In genomic region chrX:23919706-23920320, GRCh38 we compare ENCODE assay signal across 13 cellular contexts. TPM values are rescaled to one million over a fixed set of nuclear protein-coding genes. Genes with fewer than 3 reads are reported as not detected.
DNase-seq lines count a peak whose midpoint lies in the region; ATAC-seq, FAIRE-seq and TF ChIP-seq lines count a peak whose summit lies in the region.
"Had no signal": no experiment of that assay in that cellular context is flagged by ENCODE, and none has a peak within 500 bp of the region (broad histone marks: within the 10 kb centered on the region; RNA-seq: fewer than 3 reads in every experiment).

No MANE protein-coding gene starts in this region.

- no peaks in the 10 kb centered on the region for H3K79me1 ChIP-seq in H1 (ENCODE audit: low read depth, low read length)

- 0 out of 2 replicates have a peak overlapping the region, but pooled peaks have one; percentile 51 for H4K8ac ChIP-seq in H1 (ENCODE audit: extremely low read depth, insufficient read depth, low read length)

- TF ChIP-seq POLR2A in H1 (IDR thresholded peaks at IDR 0.05; ENCODE audit: control extremely low read depth in 1 of 2, low read depth in 2 of 2, low read length in 2 of 2) = no peak

- no peak overlapping the region for H2BK5ac ChIP-seq in H1 (ENCODE audit: low read depth, low read length)

- H4K91ac ChIP-seq in H1 (replicated peaks; ENCODE audit: insufficient read length, low read length) = no peak overlapping the region

- no peak overlapping the region; the same call in 1 of the 2 replicates for H3K27ac ChIP-seq in H1 (ENCODE audit: low read depth, low read length)
- no peak overlapping the region for H3K27ac ChIP-seq in SJCRH30
- H3K27ac ChIP-seq: gastrocnemius medialis had no signal

- POLR2A ChIA-PET in H1 (lab: Charles Lee; ENCODE audit: partially characterized antibody) = interaction anchor here (0.7 kb wide), 1 partner anchor 130 kb away, joined by 5 read pairs; no protein-coding TSS in a partner anchor

- no peaks in the 10 kb centered on the region for H3K23me2 ChIP-seq in H1 (ENCODE audit: low read depth, low read length)

- no peaks in the 10 kb centered on the region for H3K79me2 ChIP-seq in H1 (ENCODE audit: control insufficient read depth in 1 of 2, insufficient read depth in 2 of 2, low read length in 2 of 2)

- H4K5ac ChIP-seq in H1 (ENCODE audit: insufficient read length, low read depth, low read length) = no peak overlapping the region

- CTCF ChIA-PET in H1 (lab: Charles Lee; ENCODE audit: partially characterized antibody) = interaction anchor here (0.6 to 0.7 kb wide), 3 partner anchors 134 to 684 kb away, joined by 3 to 5 read pairs (median 3); no protein-coding TSS in a partner anchor

- no peak overlapping the region for H3K56ac ChIP-seq in H1 (replicated peaks; ENCODE audit: insufficient read length, low read depth, low read length)

- TF ChIP-seq EP300 in H1 (IDR thresholded peaks at IDR 0.05; ENCODE audit: borderline replicate concordance in 1 of 2, low read depth in 2 of 2, low read length in 2 of 2) = no peak

- DNase-seq in ELF-1 (ENCODE audit: low read depth, low spot score) (peak; percentile 66), LNCaP clone FGC (ENCODE audit: low read depth) (no peak), H1 (ENCODE audit: low read depth in 1 of 2, low spot score in 2 of 2) (peak in 1 of 2 experiments; percentile 48), left lobe of liver (ENCODE audit: low spot score) (no peak), SJCRH30 (no peak)
- no peak for DNase-seq in central memory CD4-positive, alpha-beta T cell
- DNase-seq: AML-193, gastrocnemius medialis, NCI-H774, nephron progenitor cell, retina, T-helper 1 cell had no signal

- no peaks in the 10 kb centered on the region for H4K20me1 ChIP-seq in H1 (replicated peaks in 1 of 2; ENCODE audit: control insufficient read depth in 1 of 2, insufficient read depth in 2 of 2, low read length in 2 of 2)

- no peak overlapping the region for H3K4me3 ChIP-seq in LNCaP clone FGC (ENCODE audit: low read depth, low read length)
- no peak overlapping the region for H3K4me3 ChIP-seq in H1 (ENCODE audit: extremely low read depth in 1 of 4, insufficient read depth in 2 of 4, low read depth in 3 of 4, low read length in 4 of 4)
- no peak overlapping the region for H3K4me3 ChIP-seq in SJCRH30
- H3K4me3 ChIP-seq: gastrocnemius medialis had no signal

- H2BK120ac ChIP-seq in H1 (replicated peaks; ENCODE audit: low read depth, low read length) = no peak overlapping the region

- H3K4me1 ChIP-seq in H1 (replicated peaks in 1 of 4; ENCODE audit: control insufficient read depth in 3 of 4, insufficient read depth in 4 of 4, low read length in 3 of 4) (no peaks in the 10 kb centered on the region), SJCRH30 (no peaks in the 10 kb centered on the region)
- H3K4me1 ChIP-seq: gastrocnemius medialis had no signal

- no peak overlapping the region for H3K18ac ChIP-seq in H1 (ENCODE audit: extremely low read depth, low read length)

- peak; percentile 47 for TF ChIP-seq CTCF in LNCaP clone FGC (IDR thresholded peaks at IDR 0.05; ENCODE audit: control insufficient read depth, extremely low read depth, insufficient read depth)
- TF ChIP-seq CTCF in H1 (IDR thresholded peaks at IDR 0.05; ENCODE audit: control extremely low read depth in 1 of 3, insufficient read depth in 1 of 3, low read depth in 1 of 3, low read length in 3 of 3) = peak in 2 of 3 experiments; percentile 42 to 60; a peak in 2 of 4 replicates

- H3K4ac ChIP-seq in H1 (replicated peaks; ENCODE audit: insufficient read length, low read depth, low read length) = no peak overlapping the region

- ATAC-seq in left lobe of liver (peak; percentile 29), GM21381 (IDR thresholded peaks at IDR 0.05; ENCODE audit: unreplicated experiment) (no peak)
- ATAC-seq: gastrocnemius medialis had no signal

- no peak overlapping the region for H2AK5ac ChIP-seq in H1 (ENCODE audit: low read depth, low read length)

- no peak overlapping the region for H3K9ac ChIP-seq in H1 (replicated peaks in 1 of 4; ENCODE audit: extremely low read depth in 1 of 4, low read depth in 3 of 4, low read length in 3 of 4)

- no peak overlapping the region for H3K14ac ChIP-seq in H1 (ENCODE audit: insufficient read length)

- H3K9me3 ChIP-seq in H1 (ENCODE audit: insufficient read depth in 2 of 2, low read depth in 1 of 2, low read length in 1 of 2) (no peaks in the 10 kb centered on the region), SJCRH30 (replicated peaks) (no peaks in the 10 kb centered on the region)

- WGBS in H1 (ENCODE audit: extremely low coverage in 1 of 2, insufficient coverage in 1 of 2, insufficient read length in 1 of 2, insufficient replicate concordance in 2 of 2, low coverage in 1 of 2, low lambda C conversion rate in 2 of 2, missing lambda C conversion rate in 1 of 2), 2 experiments = 71% methylated on average over 9 of the region's 9 CpGs; no CpG with 5 or more reads in 1 of the 2 experiments

- peak; percentile 77 to 79 for TF ChIP-seq RAD21 in H1 (IDR thresholded peaks at IDR 0.05 in 1 of 2, conservative IDR thresholded peaks at IDR 0.05 in 1 of 2; ENCODE audit: low read depth in 2 of 2, low read length in 2 of 2)

- no peak overlapping the region for H2BK15ac ChIP-seq in H1 (ENCODE audit: low read length)

- no peak overlapping the region for H3K4me2 ChIP-seq in H1 (ENCODE audit: insufficient read depth in 1 of 2, low read depth in 2 of 2, low read length in 2 of 2)

- H2BK12ac ChIP-seq in H1 (ENCODE audit: low read depth, low read length) = no peak overlapping the region

- H3K23ac ChIP-seq in H1 (ENCODE audit: insufficient read length) = no peak overlapping the region

- H2AFZ ChIP-seq in H1 (ENCODE audit: low read length) = peak overlapping the region; percentile 98

- FAIRE-seq in H1 (lab: Jason Lieb, UNC) = peak; percentile 50

- no peak overlapping the region for H2BK20ac ChIP-seq in H1 (ENCODE audit: low read length)

- H3K36me3 ChIP-seq in H1 (ENCODE audit: control insufficient read depth in 2 of 4, insufficient read depth in 4 of 4, low read length in 3 of 4) = no peaks in the 10 kb centered on the region
- H3K36me3 ChIP-seq in SJCRH30 = no peaks in the 10 kb centered on the region
- H3K36me3 ChIP-seq: gastrocnemius medialis had no signal

- H3K27me3 ChIP-seq in H1 (replicated peaks in 1 of 4; ENCODE audit: control insufficient read depth in 3 of 4, extremely low read depth in 1 of 4, insufficient read depth in 3 of 4, low read length in 3 of 4) (no peaks in the 10 kb centered on the region), SJCRH30 (no peaks in the 10 kb centered on the region)
- H3K27me3 ChIP-seq: gastrocnemius medialis had no signal

TF ChIP-seq in H1, 55 proteins besides CTCF, POLR2A, EP300 and RAD21 (continues in another document):
- TF ChIP-seq CHD2 (IDR thresholded peaks at IDR 0.05; ENCODE audit: low read length) = no peak
- TF ChIP-seq MAFK (IDR thresholded peaks at IDR 0.05; ENCODE audit: low read depth, low read length) = no peak

RNA-seq across cellular contexts. Expression of gene CXorf58, which starts 12.0 kb away (rescaled TPM):
- total RNA-seq in H1 (2021; fragmentation: NEBNext Ultra II Directional; extraction: Animal tissue kit (Norgen Biotek cat#: 25700)) = not detected in 2 replicates
- 0.05 TPM in 1 of 2 replicates, not detected in the other for polyA plus RNA-seq in H1 (2011; rRNA removed)
- not detected for polyA plus RNA-seq in H1 (2011; cell fraction: cytosol; rRNA removed)
- polyA plus RNA-seq in H1 (2011; cell fraction: nucleus; rRNA removed) = not detected
- not detected in 4 replicates for polyA plus RNA-seq in H1 (2012, experiment 1 of 2)
- polyA plus RNA-seq in H1 (2012, experiment 2 of 2) = not detected
- polyA plus RNA-seq in H1 (2013, experiment 1 of 2) = 0.02 TPM
- polyA plus RNA-seq in H1 (2013, experiment 2 of 2) = not detected
- not detected in 2 replicates for polyA minus RNA-seq in H1 (2011; rRNA and poly(A)+ RNA removed)
- polyA minus RNA-seq in H1 (2011; cell fraction: cytosol; rRNA and poly(A)+ RNA removed) = not detected
- polyA minus RNA-seq in H1 (2011; cell fraction: nucleus; rRNA and poly(A)+ RNA removed) = not detected
- not detected for total RNA-seq in left lobe of liver
- 0.13 and 0.71 TPM in 2 replicates for total RNA-seq in SJCRH30 (2014; rRNA removed; shearing (Covaris generic))

RNA-seq across cellular contexts. Expression of gene APOO, which starts 12.1 kb away (rescaled TPM):
- 45.0 and 48.9 TPM in 2 replicates for total RNA-seq in H1 (2021; fragmentation: NEBNext Ultra II Directional; extraction: Animal tissue kit (Norgen Biotek cat#: 25700))
- polyA plus RNA-seq in H1 (2011; rRNA removed) = 25.7 and 39.7 TPM in 2 replicates
- polyA plus RNA-seq in H1 (2011; cell fraction: cytosol; rRNA removed) = 24.3 TPM
- 13.0 TPM for polyA plus RNA-seq in H1 (2011; cell fraction: nucleus; rRNA removed)
- 30.6 to 42.6 TPM (median 35.0 TPM) in 4 replicates for polyA plus RNA-seq in H1 (2012, experiment 1 of 2)
- polyA plus RNA-seq in H1 (2012, experiment 2 of 2) = 43.5 TPM
- polyA plus RNA-seq in H1 (2013, experiment 1 of 2) = 103 TPM
- 102 TPM for polyA plus RNA-seq in H1 (2013, experiment 2 of 2)
- 12.6 and 17.6 TPM in 2 replicates for polyA minus RNA-seq in H1 (2011; rRNA and poly(A)+ RNA removed)
- 7.3 TPM for polyA minus RNA-seq in H1 (2011; cell fraction: cytosol; rRNA and poly(A)+ RNA removed)
- polyA minus RNA-seq in H1 (2011; cell fraction: nucleus; rRNA and poly(A)+ RNA removed) = 8.9 TPM
- 11.2 TPM for total RNA-seq in left lobe of liver
- total RNA-seq in SJCRH30 (2014; rRNA removed; shearing (Covaris generic)) = 28.7 and 33.8 TPM in 2 replicates
